ENCODE assay signal across 1 cellular context in the genomic region with DNA sequence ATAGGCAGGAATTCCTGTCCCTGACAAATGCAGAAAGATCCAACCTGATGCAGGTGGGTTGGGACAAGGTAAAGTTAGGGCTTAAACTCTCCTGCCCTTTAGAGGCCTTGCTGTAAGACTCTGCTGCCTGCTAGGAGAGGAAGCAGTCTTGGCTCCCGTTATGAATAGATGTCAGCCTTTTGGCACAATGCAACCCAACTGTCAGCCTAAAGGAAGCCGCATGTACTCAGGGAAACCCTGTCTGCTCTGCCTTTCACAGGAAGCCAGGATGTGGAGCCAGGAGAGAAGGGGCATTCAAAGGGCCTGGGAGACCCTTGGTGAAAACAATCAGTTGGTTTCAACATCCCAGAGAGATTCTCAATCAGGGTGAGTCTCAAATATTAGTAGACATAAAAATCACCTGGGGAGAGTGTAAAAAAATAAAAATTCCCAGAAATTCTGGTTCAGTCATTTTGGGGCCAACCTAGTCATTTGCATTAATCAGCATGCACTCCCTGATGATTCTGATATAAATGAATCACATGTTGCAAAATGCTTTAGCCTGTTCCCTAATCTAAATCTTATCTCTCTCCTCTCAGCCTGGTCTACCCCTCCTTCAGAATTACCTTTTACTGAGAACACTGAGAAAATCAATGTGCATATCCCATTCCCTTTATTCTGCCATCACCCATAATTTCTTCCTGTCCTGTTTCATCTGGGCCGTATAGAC.
TF ChIP-seq lines count a peak whose summit lies in the region.

No MANE protein-coding gene starts in this region.

TF ChIP-seq in SK-N-SH treated with all-trans-retinoic acid at 6 μM for 48 hours, 23 proteins besides CTCF, POLR2A, EP300 and RAD21 (continued from another document):
- TF ChIP-seq ESRRG (CRISPR knock-in tag; IDR thresholded peaks at IDR 0.05) (no peak), TOX (CRISPR knock-in tag; IDR thresholded peaks at IDR 0.05; ENCODE audit: borderline replicate concordance) (no peak), ARNTL (CRISPR knock-in tag; IDR thresholded peaks at IDR 0.05; ENCODE audit: borderline replicate concordance, low read depth) (no peak), CSDC2 (CRISPR knock-in tag; IDR thresholded peaks at IDR 0.05) (no peak), POU6F1 (CRISPR knock-in tag; IDR thresholded peaks at IDR 0.05; ENCODE audit: borderline replicate concordance, low read depth) (no peak), TCF4 (CRISPR knock-in tag; IDR thresholded peaks at IDR 0.05; ENCODE audit: borderline replicate concordance) (no peak), TSHZ2 (CRISPR knock-in tag; IDR thresholded peaks at IDR 0.05) (no peak)
- TF ChIP-seq, protein P1, sequence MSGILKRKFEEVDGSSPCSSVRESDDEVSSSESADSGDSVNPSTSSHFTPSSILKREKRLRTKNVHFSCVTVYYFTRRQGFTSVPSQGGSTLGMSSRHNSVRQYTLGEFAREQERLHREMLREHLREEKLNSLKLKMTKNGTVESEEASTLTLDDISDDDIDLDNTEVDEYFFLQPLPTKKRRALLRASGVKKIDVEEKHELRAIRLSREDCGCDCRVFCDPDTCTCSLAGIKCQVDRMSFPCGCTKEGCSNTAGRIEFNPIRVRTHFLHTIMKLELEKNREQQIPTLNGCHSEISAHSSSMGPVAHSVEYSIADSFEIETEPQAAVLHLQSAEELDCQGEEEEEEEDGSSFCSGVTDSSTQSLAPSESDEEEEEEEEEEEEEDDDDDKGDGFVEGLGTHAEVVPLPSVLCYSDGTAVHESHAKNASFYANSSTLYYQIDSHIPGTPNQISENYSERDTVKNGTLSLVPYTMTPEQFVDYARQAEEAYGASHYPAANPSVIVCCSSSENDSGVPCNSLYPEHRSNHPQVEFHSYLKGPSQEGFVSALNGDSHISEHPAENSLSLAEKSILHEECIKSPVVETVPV (CRISPR knock-in tag; IDR thresholded peaks at IDR 0.05) = no peak
